ENCODE assay signal across 23 cellular contexts in genomic region chr1:14578156-14578555, GRCh38. TPM values are rescaled to one million over a fixed set of nuclear protein-coding genes. Genes with fewer than 3 reads are reported as not detected.
A peak's percentile ranks its signal among the peaks of the same experiment; 100 is the strongest.
DNase-seq lines count a peak whose midpoint lies in the region; ATAC-seq, FAIRE-seq and TF ChIP-seq lines count a peak whose summit lies in the region.
"Had no signal": no experiment of that assay in that cellular context is flagged by ENCODE, and none has a peak within 500 bp of the region (broad histone marks: within the 10 kb centered on the region; RNA-seq: fewer than 3 reads in every experiment).

No MANE protein-coding gene starts in this region.

- peaks cover 19% of the 10 kb centered on the region for H3K27me3 Mint-ChIP-seq in astrocyte (ENCODE audit: low read depth, unreplicated experiment)
- H3K27me3 Mint-ChIP-seq: CD4-positive, alpha-beta T cell had no signal

- H3K9me3 Mint-ChIP-seq in astrocyte (ENCODE audit: unreplicated experiment) = peaks cover 9% of the 10 kb centered on the region

- no peaks in the 10 kb centered on the region for H3K4me1 ChIP-seq in astrocyte (ENCODE audit: insufficient read depth, low read length)
- H3K4me1 ChIP-seq: Caco-2 had no signal

- H3K36me3 Mint-ChIP-seq in astrocyte (ENCODE audit: low read depth, unreplicated experiment) = no peaks in the 10 kb centered on the region

- H3K27ac ChIP-seq in astrocyte (ENCODE audit: low read depth, low read length) = no peak overlapping the region

- H2AFZ ChIP-seq in astrocyte (ENCODE audit: low read depth, low read length) = no peak overlapping the region

- ATAC-seq in HG03565 (IDR thresholded peaks at IDR 0.05; ENCODE audit: unreplicated experiment) (no peak), left ventricle myocardium superior (no peak)
- ATAC-seq: GM12878 had no signal

- no peaks in the 10 kb centered on the region for H3K27me3 ChIP-seq in astrocyte (ENCODE audit: insufficient read depth, low read length)

- H3K9me3 ChIP-seq in astrocyte (ENCODE audit: insufficient read depth, low read depth, low read length) = peaks cover 3% of the 10 kb centered on the region
- H3K9me3 ChIP-seq: Caco-2, SK-N-SH had no signal

- TF ChIP-seq CTCF in astrocyte (IDR thresholded peaks at IDR 0.05; ENCODE audit: insufficient read depth, low read depth, low read length) (no peak), fibroblast of the aortic adventitia (IDR thresholded peaks at IDR 0.05; ENCODE audit: insufficient read depth, low read length) (no peak)

- intact Hi-C loops in left ventricle myocardium superior (cut with micrococcal nuclease) = no loop called here

- no peak overlapping the region for H3K9ac ChIP-seq in astrocyte (ENCODE audit: low read length)
- H3K9ac ChIP-seq: SK-N-SH had no signal

- no peak overlapping the region for H3K4me2 ChIP-seq in astrocyte (ENCODE audit: low read length)
- H3K4me2 ChIP-seq: SK-N-SH had no signal

- peak overlapping the region; percentile 56 for H3K27ac Mint-ChIP-seq in astrocyte (ENCODE audit: unreplicated experiment)
- H3K27ac Mint-ChIP-seq: CD4-positive, alpha-beta T cell had no signal

- FAIRE-seq in astrocyte (lab: Jason Lieb, UNC) = no peak
- FAIRE-seq in GM19239 (lab: Jason Lieb, UNC) = no peak
- FAIRE-seq: GM12878, HTR-8/SVneo had no signal

- no peaks in the 10 kb centered on the region for H3K79me2 ChIP-seq in astrocyte (ENCODE audit: insufficient read depth, low read length)

- no peak overlapping the region for H3K4me3 ChIP-seq in astrocyte (ENCODE audit: insufficient read depth, low read depth, low read length)
- no peak overlapping the region for H3K4me3 ChIP-seq in fibroblast of the aortic adventitia (ENCODE audit: low read depth, low read length)
- H3K4me3 ChIP-seq: GM12878 had no signal

- no peak overlapping the region for H3K4me3 Mint-ChIP-seq in astrocyte (ENCODE audit: unreplicated experiment)
- H3K4me3 Mint-ChIP-seq: CD4-positive, alpha-beta T cell had no signal

- H4K20me1 ChIP-seq in astrocyte (ENCODE audit: insufficient read depth, low read length) = no peaks in the 10 kb centered on the region

- H3K36me3 ChIP-seq in astrocyte (ENCODE audit: insufficient read depth, low read length) = no peaks in the 10 kb centered on the region

- DNase-seq in GM03348 (ENCODE audit: low spot score) = peak; percentile 31
- peak; percentile 27 for DNase-seq in astrocyte (ENCODE audit: low read depth)
- DNase-seq in fibroblast of the aortic adventitia (ENCODE audit: low read depth) = peak; percentile 17
- DNase-seq in GM19239 (ENCODE audit: insufficient read length, low spot score) = no peak
- DNase-seq in iPS-NIHi7 (ENCODE audit: extremely low spot score) = no peak
- no peak for DNase-seq in left ventricle myocardium superior
- DNase-seq: Caco-2; CD4-positive, alpha-beta T cell; DMS153; GF-D8; Kasumi-1; MM.1S; NCI-H1092 treated with DMSO at 0.1 percent for 48 hours; NCI-H2081; NCI-H2171 treated with DMSO at 0.1 percent for 48 hours; NCI-H446 treated with DMSO at 0.1 percent for 48 hours; NCI-H69; NK-92 treated with Interleukin-12 subunit alpha and Interleukin-12 subunit beta, amount 100 ng/mL, for 24 hours; SHP77; SK-N-SH had no signal

- H3K4me1 Mint-ChIP-seq in astrocyte (ENCODE audit: low read depth, unreplicated experiment) = peaks cover 8% of the 10 kb centered on the region

RNA-seq across cellular contexts. Expression of gene KAZN, which starts 20.3 kb away (rescaled TPM):
- total RNA-seq in astrocyte (7.8 and 9.4 TPM in 2 replicates), fibroblast of the aortic adventitia (ENCODE audit: low replicate concordance) (3.9 and 23.6 TPM in 2 replicates), left ventricle myocardium superior (2.2 TPM)

Comparison
In these comparisons a context has a peak if more than half of its experiments do, and no peak if none do; other contexts are left out.
1. DNase-seq: peak in GM03348 (single experiment), astrocyte (single experiment) and fibroblast of the aortic adventitia (single experiment); none in GM19239 (single experiment), iPS-NIHi7 (single experiment) and left ventricle myocardium superior (single experiment).